8 cellular contexts compared by ENCODE assay signal in genomic region chr1:178726545-178726944, GRCh38. TPM values are rescaled to one million over a fixed set of nuclear protein-coding genes. Genes with fewer than 3 reads are reported as not detected.
DNase-seq lines count a peak whose midpoint lies in the region; ATAC-seq, FAIRE-seq and TF ChIP-seq lines count a peak whose summit lies in the region.

No MANE protein-coding gene starts in this region.

- no peak for ATAC-seq in DND-41 (ENCODE audit: insufficient read depth, low read depth)

- WGBS in H1 (ENCODE audit: extremely low coverage in 1 of 2, insufficient coverage in 1 of 2, insufficient read length in 1 of 2, insufficient replicate concordance in 2 of 2, low coverage in 1 of 2, low lambda C conversion rate in 2 of 2, missing lambda C conversion rate in 1 of 2), 2 experiments, result 46% methylated on average over 5 of the region's 5 CpGs; no CpG with 5 or more reads in 1 of the 2 experiments

- no peak overlapping the region for H4K91ac ChIP-seq in H1 (replicated peaks; ENCODE audit: insufficient read length, low read length)

- H2BK12ac ChIP-seq in H1 (ENCODE audit: low read depth, low read length), result no peak overlapping the region; the same call in 1 of the 2 replicates

- H3K79me1 ChIP-seq in H1 (ENCODE audit: low read depth, low read length), result no peaks in the 10 kb centered on the region; the same call in 1 of the 2 replicates

- H3K23me2 ChIP-seq in H1 (ENCODE audit: low read depth, low read length), result peaks cover 5% of the 10 kb centered on the region

- H3K9me3 ChIP-seq in DND-41 (ENCODE audit: insufficient read depth, low read length, severe bottlenecking), result peaks cover 6% of the 10 kb centered on the region
- H3K9me3 ChIP-seq in Loucy (ENCODE audit: insufficient read depth, low read depth, low read length), result no peaks in the 10 kb centered on the region
- H3K9me3 ChIP-seq in H1 (ENCODE audit: insufficient read depth in 2 of 2, low read depth in 1 of 2, low read length in 1 of 2), result no peaks in the 10 kb centered on the region
- no peaks in the 10 kb centered on the region for H3K9me3 ChIP-seq in parathyroid adenoma (ENCODE audit: control insufficient read depth, low read length)

- no peak overlapping the region for H3K4ac ChIP-seq in H1 (replicated peaks; ENCODE audit: insufficient read length, low read depth, low read length)

- H3K9ac ChIP-seq in DND-41 (ENCODE audit: low read depth, low read length) (peak overlapping the region; percentile 96), Loucy (ENCODE audit: low read depth, low read length, poor library complexity, severe bottlenecking) (peak overlapping the region; percentile 72), H1 (replicated peaks in 1 of 4; ENCODE audit: extremely low read depth in 1 of 4, low read depth in 3 of 4, low read length in 3 of 4) (peak overlapping the region in 1 of 4 experiments; percentile 43; a peak in 1 of 7 replicates), parathyroid adenoma (no peak overlapping the region)

- H3K27me3 ChIP-seq in DND-41 (ENCODE audit: insufficient read depth, low read length, poor library complexity) (no peaks in the 10 kb centered on the region), Loucy (ENCODE audit: insufficient read depth, low read length, poor library complexity, severe bottlenecking) (no peaks in the 10 kb centered on the region), H1 (replicated peaks in 1 of 4; ENCODE audit: control insufficient read depth in 3 of 4, extremely low read depth in 1 of 4, insufficient read depth in 3 of 4, low read length in 3 of 4) (no peaks in the 10 kb centered on the region), parathyroid adenoma (ENCODE audit: control insufficient read depth, insufficient read depth, low read length) (no peaks in the 10 kb centered on the region)

- H3K27ac ChIP-seq in DND-41 (ENCODE audit: low read length), result peak overlapping the region; percentile 69
- no peak overlapping the region; the same call in 1 of the 2 replicates for H3K27ac ChIP-seq in H1 (ENCODE audit: low read depth, low read length)
- H3K27ac ChIP-seq in parathyroid adenoma, result peak overlapping the region; percentile 68

- no peak overlapping the region for H3K14ac ChIP-seq in H1 (ENCODE audit: insufficient read length)

- no peak for TF ChIP-seq CTCF in DND-41 (IDR thresholded peaks at IDR 0.05; ENCODE audit: borderline replicate concordance, extremely low read depth, low read length, poor library complexity, severe bottlenecking)
- no peak for TF ChIP-seq CTCF in Loucy (conservative IDR thresholded peaks at IDR 0.05; ENCODE audit: low read length)
- no peak for TF ChIP-seq CTCF in H1 (IDR thresholded peaks at IDR 0.05; ENCODE audit: control extremely low read depth in 1 of 3, insufficient read depth in 1 of 3, low read depth in 1 of 3, low read length in 3 of 3)
- TF ChIP-seq CTCF in parathyroid adenoma (IDR thresholded peaks at IDR 0.05), result no peak

- H2AFZ ChIP-seq in DND-41 (ENCODE audit: low read depth, low read length) (peak overlapping the region; percentile 61), Loucy (ENCODE audit: low read length) (peak overlapping the region; percentile 83), H1 (ENCODE audit: low read length) (no peak overlapping the region), parathyroid adenoma (peak overlapping the region; percentile 80)

- CTCF ChIA-PET in H1 (lab: Charles Lee; ENCODE audit: partially characterized antibody), result interaction anchor here (0.6 to 1.7 kb wide), 12 partner anchors 22 to 276 kb away, joined by 3 to 7 read pairs (median 4); no protein-coding TSS in a partner anchor

- H4K5ac ChIP-seq in H1 (ENCODE audit: insufficient read length, low read depth, low read length), result peak overlapping the region; percentile 15

- H3K36me3 ChIP-seq in DND-41 (ENCODE audit: insufficient read depth, low read length), result peaks cover 3% of the 10 kb centered on the region; the same call in 1 of the 2 replicates
- H3K36me3 ChIP-seq in Loucy (ENCODE audit: insufficient read depth, low read length), result no peaks in the 10 kb centered on the region
- H3K36me3 ChIP-seq in H1 (ENCODE audit: control insufficient read depth in 2 of 4, insufficient read depth in 4 of 4, low read length in 3 of 4), result no peaks in the 10 kb centered on the region
- no peaks in the 10 kb centered on the region for H3K36me3 ChIP-seq in parathyroid adenoma (ENCODE audit: control insufficient read depth, insufficient read depth, low read length)

- no peak; a peak in 1 of 3 replicates for TF ChIP-seq POLR2A in H1 (IDR thresholded peaks at IDR 0.05; ENCODE audit: control extremely low read depth in 1 of 2, low read depth in 2 of 2, low read length in 2 of 2)

- no peak overlapping the region for H2AK5ac ChIP-seq in H1 (ENCODE audit: low read depth, low read length)

- no peak for FAIRE-seq in H1 (lab: Jason Lieb, UNC)

- no peaks in the 10 kb centered on the region for H4K20me1 ChIP-seq in DND-41 (ENCODE audit: insufficient read depth, low read length)
- no peaks in the 10 kb centered on the region for H4K20me1 ChIP-seq in Loucy (ENCODE audit: insufficient read depth, low read length, poor library complexity, severe bottlenecking)
- H4K20me1 ChIP-seq in H1 (replicated peaks in 1 of 2; ENCODE audit: control insufficient read depth in 1 of 2, insufficient read depth in 2 of 2, low read length in 2 of 2), result no peaks in the 10 kb centered on the region

- H2BK120ac ChIP-seq in H1 (replicated peaks; ENCODE audit: low read depth, low read length), result no peak overlapping the region

- H3K4me2 ChIP-seq in DND-41 (ENCODE audit: insufficient read depth, low read length) (peak overlapping the region; percentile 60), Loucy (ENCODE audit: low read depth, low read length, poor library complexity, severe bottlenecking) (peak overlapping the region; percentile 74), H1 (ENCODE audit: insufficient read depth in 1 of 2, low read depth in 2 of 2, low read length in 2 of 2) (peak overlapping the region; percentile 71 to 79), parathyroid adenoma (ENCODE audit: low read length) (peak overlapping the region; percentile 76)

- no peak for TF ChIP-seq EP300 in H1 (IDR thresholded peaks at IDR 0.05; ENCODE audit: borderline replicate concordance in 1 of 2, low read depth in 2 of 2, low read length in 2 of 2)

- H2BK5ac ChIP-seq in H1 (ENCODE audit: low read depth, low read length), result no peak overlapping the region

- no peak for TF ChIP-seq RAD21 in H1 (IDR thresholded peaks at IDR 0.05 in 1 of 2, conservative IDR thresholded peaks at IDR 0.05 in 1 of 2; ENCODE audit: low read depth in 2 of 2, low read length in 2 of 2)

- peak overlapping the region; percentile 57 to 75; a peak in 3 of 4 replicates for H3K4me3 ChIP-seq in DND-41 (ENCODE audit: low read depth in 1 of 2, low read length in 2 of 2)
- peak overlapping the region; percentile 93 for H3K4me3 ChIP-seq in Loucy (ENCODE audit: low read length, poor library complexity, severe bottlenecking)
- H3K4me3 ChIP-seq in H1 (ENCODE audit: extremely low read depth in 1 of 4, insufficient read depth in 2 of 4, low read depth in 3 of 4, low read length in 4 of 4), result peak overlapping the region; percentile 63 to 89 (median 84)
- peak overlapping the region; percentile 79 for H3K4me3 ChIP-seq in parathyroid adenoma (ENCODE audit: low read depth, low read length)

- H3F3A ChIP-seq in Loucy (ENCODE audit: low read depth), result no peaks in the 10 kb centered on the region

- no peak overlapping the region for H3K18ac ChIP-seq in H1 (ENCODE audit: extremely low read depth, low read length)

- H3K56ac ChIP-seq in H1 (replicated peaks; ENCODE audit: insufficient read length, low read depth, low read length), result no peak overlapping the region

- POLR2A ChIA-PET in H1 (lab: Charles Lee; ENCODE audit: partially characterized antibody), result interaction anchor here (0.9 to 2.9 kb wide), 3 partner anchors 145 to 276 kb away, joined by 3 to 21 read pairs (median 4); no protein-coding TSS in a partner anchor

- H3K79me2 ChIP-seq in DND-41 (ENCODE audit: insufficient read depth, low read length) (peaks cover 48% of the 10 kb centered on the region), Loucy (ENCODE audit: insufficient read depth, low read length) (no peaks in the 10 kb centered on the region; the same call in 1 of the 2 replicates), H1 (ENCODE audit: control insufficient read depth in 1 of 2, insufficient read depth in 2 of 2, low read length in 2 of 2) (peaks cover under 1 to 51% of the 10 kb centered on the region in 2 experiments; a peak in 3 of 4 replicates), parathyroid adenoma (peaks cover under 1% of the 10 kb centered on the region)

- no peak overlapping the region for H2BK20ac ChIP-seq in H1 (ENCODE audit: low read length)

- DNase-seq in DND-41 (no peak), H1 (ENCODE audit: low read depth in 1 of 2, low spot score in 2 of 2) (no peak), hippocampal formation (lab: John Stamatoyannopoulos, UW) (no peak), iPS-NIHi7 (ENCODE audit: extremely low spot score) (no peak), DMS153 (lab: John Stamatoyannopoulos, UW) (no peak), SW480 (ENCODE audit: low spot score) (no peak)

- no peaks in the 10 kb centered on the region for H3K9me2 ChIP-seq in Loucy (replicated peaks; ENCODE audit: low read depth, low read length)

- H2BK15ac ChIP-seq in H1 (ENCODE audit: low read length), result no peak overlapping the region

- H3K4me1 ChIP-seq in DND-41 (ENCODE audit: insufficient read depth, low read length) (peaks cover 25% of the 10 kb centered on the region), Loucy (ENCODE audit: insufficient read depth, low read length, poor library complexity, severe bottlenecking) (peaks cover 18% of the 10 kb centered on the region), H1 (replicated peaks in 1 of 4; ENCODE audit: control insufficient read depth in 3 of 4, insufficient read depth in 4 of 4, low read length in 3 of 4) (peaks cover 0 to 4% (median 3%) of the 10 kb centered on the region in 4 experiments; a peak in 5 of 7 replicates), parathyroid adenoma (peaks cover 4% of the 10 kb centered on the region)

- H4K8ac ChIP-seq in H1 (ENCODE audit: extremely low read depth, insufficient read depth, low read length), result no peak overlapping the region

- H3K23ac ChIP-seq in H1 (ENCODE audit: insufficient read length), result no peak overlapping the region

RNA-seq across cellular contexts. Expression of gene RALGPS2, which starts 1.5 kb away (rescaled TPM):
- total RNA-seq in H1 (2021; fragmentation: NEBNext Ultra II Directional; extraction: Animal tissue kit (Norgen Biotek cat#: 25700)), result 37.7 and 38.0 TPM in 2 replicates
- 3.4 and 6.7 TPM in 2 replicates for polyA plus RNA-seq in H1 (2011; rRNA removed)
- 7.3 TPM for polyA plus RNA-seq in H1 (2011; cell fraction: cytosol; rRNA removed)
- 7.8 TPM for polyA plus RNA-seq in H1 (2011; cell fraction: nucleus; rRNA removed)
- polyA plus RNA-seq in H1 (2012, experiment 1 of 2), result 13.7 to 19.4 TPM (median 16.8 TPM) in 4 replicates
- 1.1 TPM for polyA plus RNA-seq in H1 (2012, experiment 2 of 2)
- 16.3 TPM for polyA plus RNA-seq in H1 (2013, experiment 1 of 2)
- 13.8 TPM for polyA plus RNA-seq in H1 (2013, experiment 2 of 2)
- polyA minus RNA-seq in H1 (2011; rRNA and poly(A)+ RNA removed), result 50.4 and 81.0 TPM in 2 replicates
- 32.4 TPM for polyA minus RNA-seq in H1 (2011; cell fraction: cytosol; rRNA and poly(A)+ RNA removed)
- 55.9 TPM for polyA minus RNA-seq in H1 (2011; cell fraction: nucleus; rRNA and poly(A)+ RNA removed)
